16 cellular contexts compared by ENCODE assay signal in genomic region chr19:20171285-20171684, GRCh38. TPM values are rescaled to one million over a fixed set of nuclear protein-coding genes. Genes with fewer than 3 reads are reported as not detected.
DNase-seq lines count a peak whose midpoint lies in the region; ATAC-seq and TF ChIP-seq lines count a peak whose summit lies in the region.
"Had no signal": no experiment of that assay in that cellular context is flagged by ENCODE, and none has a peak within 500 bp of the region (broad histone marks: within the 10 kb centered on the region; RNA-seq: fewer than 3 reads in every experiment).

No MANE protein-coding gene starts in this region.

- TF ChIP-seq CTCF in mammary epithelial cell (conservative IDR thresholded peaks at IDR 0.05 in 1 of 2, IDR thresholded peaks at IDR 0.05 in 1 of 2; ENCODE audit: extremely low read depth in 1 of 2, insufficient read depth in 1 of 2, low read depth in 1 of 2, low read length in 2 of 2) (no peak), breast epithelium (IDR thresholded peaks at IDR 0.05) (no peak), endodermal cell (conservative IDR thresholded peaks at IDR 0.05) (no peak), neural crest cell (conservative IDR thresholded peaks at IDR 0.05) (no peak), psoas muscle (IDR thresholded peaks at IDR 0.05) (no peak), PC-9 (conservative IDR thresholded peaks at IDR 0.05) (no peak)

- dilution Hi-C loops in mammary epithelial cell (cut with HindIII; ENCODE audit: low sequenced_read_pairs): no loop called here

- in situ Hi-C loops in mammary epithelial cell (cut with MboI; ENCODE audit: low sequenced_read_pairs in 2 of 2): no loop called here

- H3K9me3 ChIP-seq in mammary epithelial cell (replicated peaks; ENCODE audit: insufficient read depth, low read length) (peaks cover 18% of the 10 kb centered on the region), breast epithelium (no peaks in the 10 kb centered on the region), endodermal cell (ENCODE audit: control insufficient read depth, low read length) (peaks cover 73% of the 10 kb centered on the region), psoas muscle (no peaks in the 10 kb centered on the region), PC-9 (ENCODE audit: insufficient read depth, low read depth) (peaks cover 20% of the 10 kb centered on the region; the same call in 1 of the 2 replicates)

- 2% methylated on average over 3 of the region's 3 CpGs for WGBS in mammary epithelial cell (ENCODE audit: low coverage, missing lambda C conversion rate)
- 88 to 93% methylated on average over 3 of the region's 3 CpGs for WGBS in endodermal cell (ENCODE audit: insufficient coverage in 1 of 2, insufficient read length in 1 of 2), 2 experiments
- 80 to 82% (median 81%) methylated on average over 3 of the region's 3 CpGs for WGBS in psoas muscle, 3 donors

- no peaks in the 10 kb centered on the region for H3F3A ChIP-seq in PC-9 (ENCODE audit: insufficient read depth, low read depth)

- H3K36me3 Mint-ChIP-seq in endodermal cell (ENCODE audit: low read depth) (peaks cover 75% of the 10 kb centered on the region), neural crest cell (ENCODE audit: low read depth) (peaks cover 50% of the 10 kb centered on the region)

- DNase-seq in mammary epithelial cell: peak; percentile 67
- DNase-seq in breast epithelium (ENCODE audit: low spot score in 2 of 2): no peak
- no peak for DNase-seq in endodermal cell
- DNase-seq in neural crest cell (ENCODE audit: low read depth, low spot score): no peak
- DNase-seq in psoas muscle: no peak
- DNase-seq in NCI-H446 treated with DMSO at 0.1 percent for 48 hours (lab: John Stamatoyannopoulos, UW): no peak
- DNase-seq in PC-9: no peak
- DNase-seq in cerebellar cortex (ENCODE audit: low spot score): no peak
- DNase-seq: DMS153, IMR-90, Kasumi-1, NCI-H1105, NCI-H1694, NCI-H524, SHP77 had no signal

- H3K27me3 Mint-ChIP-seq in endodermal cell (ENCODE audit: insufficient read depth) (no peaks in the 10 kb centered on the region), neural crest cell (ENCODE audit: low read depth) (no peaks in the 10 kb centered on the region)

- peaks cover 18% of the 10 kb centered on the region for H3K4me1 Mint-ChIP-seq in endodermal cell
- peaks cover 26% of the 10 kb centered on the region for H3K4me1 Mint-ChIP-seq in neural crest cell

- no peak overlapping the region for H3K27ac ChIP-seq in mammary epithelial cell (ENCODE audit: insufficient read depth, low read depth, low read length)
- no peak overlapping the region for H3K27ac ChIP-seq in breast epithelium
- H3K27ac ChIP-seq in endodermal cell (ENCODE audit: low read depth, low read length): no peak overlapping the region
- no peak overlapping the region for H3K27ac ChIP-seq in psoas muscle
- H3K27ac ChIP-seq in PC-9: no peak overlapping the region
- H3K27ac ChIP-seq: BLaER1 treated with 17β-estradiol and CSF1 and Interleukin-3, amounts not matched to agents 10 nM and 100 nM had no signal

- CTCF ChIA-PET in mammary epithelial cell (lab: Charles Lee; ENCODE audit: low non-redundant PET) (no interaction called here), PC-9 (lab: Charles Lee) (no interaction called here)

- H3K4me1 ChIP-seq in mammary epithelial cell (ENCODE audit: insufficient read depth, low read length) (no peaks in the 10 kb centered on the region), breast epithelium (no peaks in the 10 kb centered on the region), endodermal cell (ENCODE audit: control insufficient read depth, insufficient read depth, low read length) (no peaks in the 10 kb centered on the region), psoas muscle (no peaks in the 10 kb centered on the region), PC-9 (replicated peaks; ENCODE audit: insufficient read depth) (no peaks in the 10 kb centered on the region; the same call in 1 of the 2 replicates)
- H3K4me1 ChIP-seq: BLaER1 treated with 17β-estradiol and CSF1 and Interleukin-3, amounts not matched to agents 10 nM and 100 nM had no signal

- H3K4me3 ChIP-seq in mammary epithelial cell (replicated peaks in 1 of 3; ENCODE audit: insufficient read depth in 1 of 3, low read depth in 2 of 3, low read length in 3 of 3): no peak overlapping the region
- no peak overlapping the region for H3K4me3 ChIP-seq in breast epithelium
- peak overlapping the region; percentile 66 for H3K4me3 ChIP-seq in endodermal cell (ENCODE audit: low read length)
- no peak overlapping the region for H3K4me3 ChIP-seq in psoas muscle
- no peak overlapping the region for H3K4me3 ChIP-seq in PC-9

- H4K20me1 ChIP-seq in mammary epithelial cell (ENCODE audit: insufficient read depth, low read length) (no peaks in the 10 kb centered on the region), PC-9 (ENCODE audit: insufficient read depth) (no peaks in the 10 kb centered on the region)
- H4K20me1 ChIP-seq: BLaER1 treated with 17β-estradiol and CSF1 and Interleukin-3, amounts not matched to agents 10 nM and 100 nM had no signal

- H3K27ac Mint-ChIP-seq in endodermal cell (peak overlapping the region; percentile 40), neural crest cell (ENCODE audit: unreplicated experiment) (peak overlapping the region; percentile 13)

- POLR2A ChIA-PET in PC-9 (lab: Charles Lee; ENCODE audit: unreplicated experiment): interaction anchor here (0.6 kb wide), 1 partner anchor 337 kb away, joined by 4 read pairs; no protein-coding TSS in a partner anchor

- peaks cover 45% of the 10 kb centered on the region for H3K9me3 Mint-ChIP-seq in endodermal cell
- H3K9me3 Mint-ChIP-seq in neural crest cell: peaks cover 14% of the 10 kb centered on the region

- H3K4me3 Mint-ChIP-seq in endodermal cell: no peak overlapping the region
- H3K4me3 Mint-ChIP-seq in neural crest cell: peak overlapping the region; percentile 78

- no peak overlapping the region for H3K9ac ChIP-seq in mammary epithelial cell (ENCODE audit: insufficient read depth, low read length)
- no peak overlapping the region for H3K9ac ChIP-seq in endodermal cell (ENCODE audit: extremely low read depth, low read length, poor library complexity, severe bottlenecking)
- H3K9ac ChIP-seq: BLaER1 treated with 17β-estradiol and CSF1 and Interleukin-3, amounts not matched to agents 10 nM and 100 nM had no signal

- BruUV-seq in mammary epithelial cell (replicated peaks; lab: Mats Ljungman, UMichigan) (no TSS peak), PC-9 (replicated peaks; lab: Mats Ljungman, UMichigan) (no TSS peak)

- TF ChIP-seq POLR2A in breast epithelium (IDR thresholded peaks at IDR 0.05): no peak

- no peaks in the 10 kb centered on the region for H3K9me2 ChIP-seq in PC-9 (ENCODE audit: insufficient read depth)

- H3K36me3 ChIP-seq in mammary epithelial cell (ENCODE audit: insufficient read depth, low read length) (no peaks in the 10 kb centered on the region), breast epithelium (no peaks in the 10 kb centered on the region), endodermal cell (ENCODE audit: control insufficient read depth, insufficient read depth, low read length) (peaks cover 62% of the 10 kb centered on the region), psoas muscle (ENCODE audit: insufficient read depth in 1 of 2, low read depth in 1 of 2) (no peaks in the 10 kb centered on the region), PC-9 (ENCODE audit: low read depth) (peaks cover 35% of the 10 kb centered on the region)

- intact Hi-C loops in mammary epithelial cell (cut with micrococcal nuclease): no loop called here
- intact Hi-C loops in breast epithelium (cut with DNase I; ENCODE audit: low total_unique reads): no loop called here
- intact Hi-C loops in psoas muscle (cut with DNase I): no loop called here
- intact Hi-C loops in PC-9 (cut with micrococcal nuclease; ENCODE audit: unreplicated experiment): no loop called here

- H3K27me3 ChIP-seq in mammary epithelial cell (ENCODE audit: insufficient read depth, low read length) (no peaks in the 10 kb centered on the region), breast epithelium (no peaks in the 10 kb centered on the region), endodermal cell (ENCODE audit: control insufficient read depth, insufficient read depth, low read length, poor library complexity, severe bottlenecking) (no peaks in the 10 kb centered on the region), psoas muscle (ENCODE audit: insufficient read depth in 3 of 3, low read length in 2 of 3) (no peaks in the 10 kb centered on the region), PC-9 (ENCODE audit: insufficient read depth, low read depth) (no peaks in the 10 kb centered on the region)
- H3K27me3 ChIP-seq: BLaER1 treated with 17β-estradiol and CSF1 and Interleukin-3, amounts not matched to agents 10 nM and 100 nM had no signal

- H3K79me2 ChIP-seq in mammary epithelial cell (ENCODE audit: insufficient read depth, low read length) (no peaks in the 10 kb centered on the region), PC-9 (ENCODE audit: low read depth) (peaks cover 13% of the 10 kb centered on the region)

- H2AFZ ChIP-seq in mammary epithelial cell (ENCODE audit: low read depth, low read length): no peak overlapping the region
- no peak overlapping the region for H2AFZ ChIP-seq in PC-9

- no peak for ATAC-seq in psoas muscle

- no peak overlapping the region for H3K4me2 ChIP-seq in mammary epithelial cell (ENCODE audit: insufficient read depth, low read depth, low read length)
- H3K4me2 ChIP-seq in PC-9: no peak overlapping the region
- H3K4me2 ChIP-seq: BLaER1 treated with 17β-estradiol and CSF1 and Interleukin-3, amounts not matched to agents 10 nM and 100 nM had no signal

RNA-seq across cellular contexts. Expression of gene ZNF486, which starts 4.3 kb away (rescaled TPM):
- total RNA-seq in mammary epithelial cell (1 to 10 TPM; 7.8 to 8.8 TPM), breast epithelium (10 to 100 TPM in 2 of 3 donors, 1 to 10 TPM in 1; 4.0 to 27.8 (median 14.1) TPM), endodermal cell (10 to 100 TPM; 20.4 to 27.6 TPM), neural crest cell (14.3 and 15.4 TPM in 2 replicates), psoas muscle (1 to 10 TPM in 1 of 4 donors, under 1 TPM in 3; 0.50 to 1.2 (median 0.75) TPM), PC-9 (2021) (4.8 and 6.6 TPM in 2 replicates)
- polyA plus RNA-seq in mammary epithelial cell (1.7 TPM), psoas muscle (under 1 TPM; 0.17 to 0.57 (median 0.49) TPM)
- polyA minus RNA-seq in mammary epithelial cell: 13.9 TPM
- 10.1 TPM for polyA plus RNA-seq in endodermal cell (2013, experiment 1 of 2)
- 9.5 TPM for polyA plus RNA-seq in endodermal cell (2013, experiment 2 of 2)
